Comparison of ENCODE assay signal across 19 cellular contexts in the genomic region with DNA sequence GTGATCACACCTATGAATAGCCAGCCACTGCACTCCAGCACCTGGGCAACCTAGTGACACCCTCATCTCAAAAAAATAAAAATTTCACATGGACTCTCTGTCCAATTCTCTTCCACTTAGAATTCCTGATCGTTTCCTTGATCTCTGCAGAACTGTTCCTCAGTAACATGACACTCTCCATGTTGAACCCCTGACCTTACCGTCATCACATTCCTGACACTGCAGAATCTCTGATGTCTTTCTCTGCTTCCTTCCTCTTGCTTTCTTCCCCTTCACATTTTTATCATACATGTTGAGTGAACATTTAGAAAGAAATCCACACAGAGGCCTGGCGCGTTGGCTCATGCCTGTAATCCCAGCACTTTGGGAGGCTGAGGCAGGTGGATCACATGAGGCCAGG. TPM values are rescaled to one million over a fixed set of nuclear protein-coding genes. Genes with fewer than 3 reads are reported as not detected.
DNase-seq lines count a peak whose midpoint lies in the region; TF ChIP-seq lines count a peak whose summit lies in the region.
"Had no signal": no experiment of that assay in that cellular context is flagged by ENCODE, and none has a peak within 500 bp of the region (broad histone marks: within the 10 kb centered on the region; RNA-seq: fewer than 3 reads in every experiment).

No MANE protein-coding gene starts in this region.

- TF ChIP-seq CTCF in foreskin fibroblast (IDR thresholded peaks at IDR 0.05; ENCODE audit: low read depth, low read length) (no peak), parathyroid adenoma (IDR thresholded peaks at IDR 0.05) (no peak), tibial nerve (IDR thresholded peaks at IDR 0.05) (no peak)

- peak overlapping the region; percentile 35 for H2AFZ ChIP-seq in parathyroid adenoma
- H2AFZ ChIP-seq: GM23338 had no signal

- WGBS in tibial nerve, 2 donors = 64 to 71% methylated on average over 4 of the region's 4 CpGs

- H3K79me2 ChIP-seq in parathyroid adenoma = no peaks in the 10 kb centered on the region

- no peak for TF ChIP-seq EP300 in tibial nerve (IDR thresholded peaks at IDR 0.05)

- H3K9me3 ChIP-seq in parathyroid adenoma (ENCODE audit: control insufficient read depth, low read length) (no peaks in the 10 kb centered on the region), tibial nerve (peaks cover 0 to 20% (median 0%) of the 10 kb centered on the region in 4 donors)

- no peak for TF ChIP-seq POLR2A in tibial nerve (IDR thresholded peaks at IDR 0.05)

- no peaks in the 10 kb centered on the region for H3K36me3 ChIP-seq in parathyroid adenoma (ENCODE audit: control insufficient read depth, insufficient read depth, low read length)
- peaks cover 0 to 14% (median 0%) of the 10 kb centered on the region in 3 donors for H3K36me3 ChIP-seq in tibial nerve

- no peak overlapping the region for H3K4me3 ChIP-seq in foreskin fibroblast (ENCODE audit: low read depth in 1 of 2, low read length in 2 of 2)
- H3K4me3 ChIP-seq in parathyroid adenoma (ENCODE audit: low read depth, low read length) = no peak overlapping the region
- H3K4me3 ChIP-seq in tibial nerve = no peak overlapping the region
- H3K4me3 ChIP-seq: GM12878, GM23338, K562 had no signal

- H3K27me3 ChIP-seq in parathyroid adenoma (ENCODE audit: control insufficient read depth, insufficient read depth, low read length) (no peaks in the 10 kb centered on the region), tibial nerve (no peaks in the 10 kb centered on the region)

- H3K27ac ChIP-seq in parathyroid adenoma (no peak overlapping the region), tibial nerve (no peak overlapping the region)

- H3K9ac ChIP-seq in parathyroid adenoma = no peak overlapping the region

- H3K4me2 ChIP-seq in parathyroid adenoma (ENCODE audit: low read length) = no peak overlapping the region
- H3K4me2 ChIP-seq: GM23338 had no signal

- peak; percentile 50 for DNase-seq in HCEC 1CT
- peak; percentile 64 for DNase-seq in amniotic epithelial cell (ENCODE audit: low read depth)
- DNase-seq in foreskin fibroblast = peak; percentile 41 to 66
- DNase-seq in tibial nerve (ENCODE audit: low spot score in 2 of 2) = no peak
- DNase-seq in activated CD4-positive, CD25-positive, alpha-beta regulatory T cell (lab: John Stamatoyannopoulos, UW) = no peak
- DNase-seq in DMS53 (lab: John Stamatoyannopoulos, UW) = no peak
- DNase-seq: CD4-positive, alpha-beta memory T cell; DMS79; GDM1; NCI-H1436; NCI-H2029; NCI-H2171 treated with DMSO at 0.1 percent for 48 hours; NCI-H446 treated with DMSO at 0.1 percent for 48 hours; OCI-M1; SHP77 treated with DMSO at 0.1 percent for 48 hours had no signal

- H3K4me1 ChIP-seq in parathyroid adenoma (peaks cover 2% of the 10 kb centered on the region), tibial nerve (no peaks in the 10 kb centered on the region)

RNA-seq across cellular contexts. Expression of a gene that starts 15.0 kb away (rescaled TPM):
- under 1 TPM in 1 of 4 donors, not detected in 3; 0.21 TPM for total RNA-seq in tibial nerve
- total RNA-seq: K562 had no signal

RNA-seq across cellular contexts. Expression of a gene that starts 29.2 kb away (rescaled TPM):
- total RNA-seq in tibial nerve = 10 to 100 TPM; 33.7 to 54.0 (median 38.8) TPM

RNA-seq across cellular contexts. Expression of a gene that starts 40.5 kb away (rescaled TPM):
- 10 to 100 TPM; 22.2 to 52.5 (median 33.3) TPM for total RNA-seq in tibial nerve

Comparison
In these comparisons a context has a peak if more than half of its experiments do, and no peak if none do; other contexts are left out.
1. DNase-seq: peak in HCEC 1CT (single experiment), amniotic epithelial cell (single experiment) and foreskin fibroblast (2 of 2); none in tibial nerve (0 of 2), activated CD4-positive, CD25-positive, alpha-beta regulatory T cell (0 of 4) and DMS53 (single experiment).